ENCODE assay signal across 9 cellular contexts in genomic region chr7:101924171-101924570, GRCh38.
DNase-seq lines count a peak whose midpoint lies in the region; ATAC-seq and TF ChIP-seq lines count a peak whose summit lies in the region.
"Had no signal": no experiment of that assay in that cellular context is flagged by ENCODE, and none has a peak within 500 bp of the region (broad histone marks: within the 10 kb centered on the region; RNA-seq: fewer than 3 reads in every experiment).

No MANE protein-coding gene starts in this region.

- in situ Hi-C loops in brain microvascular endothelial cell (cut with HindIII; ENCODE audit: low pct_ligation_motif_present, low sequenced_read_pairs) = no loop called here

- H3K4me3 ChIP-seq in brain microvascular endothelial cell (ENCODE audit: low read depth, low read length) (no peak overlapping the region), SJCRH30 (no peak overlapping the region)

- H3K27me3 ChIP-seq in brain microvascular endothelial cell (replicated peaks) (no peaks in the 10 kb centered on the region), SJCRH30 (no peaks in the 10 kb centered on the region)

- ATAC-seq in GM18498 (IDR thresholded peaks at IDR 0.05; ENCODE audit: unreplicated experiment) = no peak

- peak; percentile 89 for DNase-seq in AG08395 (ENCODE audit: low spot score)
- peak; percentile 72 for DNase-seq in HT1080 (ENCODE audit: low read depth)
- DNase-seq in brain microvascular endothelial cell = peak; percentile 81
- DNase-seq in myocyte (ENCODE audit: low read depth) = peak; percentile 86
- no peak for DNase-seq in SJCRH30
- no peak for DNase-seq in GDM1 (lab: John Stamatoyannopoulos, UW)
- DNase-seq in NK-92 (lab: John Stamatoyannopoulos, UW; ENCODE audit: unreplicated experiment) = no peak
- DNase-seq: KBM-7 had no signal

- H3K27ac ChIP-seq in brain microvascular endothelial cell = peak overlapping the region; percentile 81
- H3K27ac ChIP-seq in SJCRH30 = no peak overlapping the region

- no peaks in the 10 kb centered on the region for H3K9me3 ChIP-seq in SJCRH30 (replicated peaks)

- H3K4me1 ChIP-seq in SJCRH30 = no peaks in the 10 kb centered on the region

- TF ChIP-seq CTCF in brain microvascular endothelial cell (IDR thresholded peaks at IDR 0.05; ENCODE audit: low read depth, low read length, missing control alignments) = no peak

- H3K36me3 ChIP-seq in brain microvascular endothelial cell (replicated peaks) = no peaks in the 10 kb centered on the region
- peaks cover 4% of the 10 kb centered on the region; the same call in 1 of the 2 replicates for H3K36me3 ChIP-seq in SJCRH30

Comparison
In these comparisons a context has a peak if more than half of its experiments do, and no peak if none do; other contexts are left out.
1. DNase-seq: peak in AG08395 (single experiment), HT1080 (single experiment), brain microvascular endothelial cell (single experiment) and myocyte (single experiment); none in SJCRH30 (0 of 2), GDM1 (single experiment) and NK-92 (single experiment).